ENCODE assay signal across 1 cellular context in genomic region chr16:30665830-30666190, GRCh38.
TF ChIP-seq lines count a peak whose summit lies in the region.

No MANE protein-coding gene starts in this region.

TF ChIP-seq in endothelial cell of umbilical vein, 7 proteins besides CTCF, POLR2A, EP300 and RAD21:
- no peak for TF ChIP-seq POLR2AphosphoS5 (IDR thresholded peaks at IDR 0.05; ENCODE audit: insufficient read depth, low read depth, low read length)
- TF ChIP-seq JUN (IDR thresholded peaks at IDR 0.05; ENCODE audit: borderline replicate concordance, insufficient read depth, insufficient read length, low read depth): no peak
- no peak for TF ChIP-seq MYC (IDR thresholded peaks at IDR 0.05; ENCODE audit: low read depth, low read length)
- no peak for TF ChIP-seq GATA2 (IDR thresholded peaks at IDR 0.05; ENCODE audit: insufficient read depth, insufficient read length, low read depth, low read length)
- TF ChIP-seq FOS (IDR thresholded peaks at IDR 0.05; ENCODE audit: borderline replicate concordance, insufficient read depth, low read length): no peak
- no peak for TF ChIP-seq MAX (IDR thresholded peaks at IDR 0.05; ENCODE audit: insufficient read depth, insufficient read length)
- TF ChIP-seq EZH2 (IDR thresholded peaks at IDR 0.05; ENCODE audit: borderline replicate concordance, low read depth, low read length, severe bottlenecking): no peak
